In genomic region chr2:241197947-241198346, GRCh38 we compare ENCODE assay signal across 26 cellular contexts. TPM values are rescaled to one million over a fixed set of nuclear protein-coding genes. Genes with fewer than 3 reads are reported as not detected.
"Had no signal": no experiment of that assay in that cellular context is flagged by ENCODE, and none has a peak within 500 bp of the region (broad histone marks: within the 10 kb centered on the region; RNA-seq: fewer than 3 reads in every experiment).

No MANE protein-coding gene starts in this region.

- H2AFZ ChIP-seq: parathyroid adenoma had no signal

- ATAC-seq: effector memory CD8-positive, alpha-beta T cell; left lobe of liver; mucosa of descending colon; stimulated activated effector memory CD8-positive, alpha-beta T cell treated with anti-CD3 and anti-CD28 coated beads, Interleukin-12 subunit alpha, Interleukin-12 subunit beta, amount 100 ng/mL, for 72 hours had no signal

- H3K36me3 ChIP-seq: neutrophil, right atrium auricular region, sigmoid colon, thyroid gland, vagina had no signal

- H3K4me3 ChIP-seq: coronary artery, mucosa of descending colon, right atrium auricular region, sigmoid colon, stomach, thyroid gland, vagina had no signal

- H3K9me3 ChIP-seq: mucosa of descending colon, neutrophil, right atrium auricular region, sigmoid colon, stomach, thyroid gland, vagina had no signal

- H3K27ac ChIP-seq: coronary artery, neutrophil, parathyroid adenoma, right atrium auricular region, sigmoid colon, stomach, thyroid gland, vagina had no signal

- H3K27me3 ChIP-seq: neutrophil, right atrium auricular region, sigmoid colon, stomach, thyroid gland, vagina had no signal

- H3K27me3 Mint-ChIP-seq: effector memory CD8-positive, alpha-beta T cell; naive B cell; progenitor cell of endocrine pancreas had no signal

- FAIRE-seq: endometrium, frontal cortex, keratinocyte had no signal

- H3K4me3 Mint-ChIP-seq: effector memory CD8-positive, alpha-beta T cell; mesothelial cell of epicardium; naive B cell; stimulated activated effector memory CD8-positive, alpha-beta T cell treated with anti-CD3 and anti-CD28 coated beads, Interleukin-12 subunit alpha, Interleukin-12 subunit beta, amount 100 ng/mL, for 72 hours had no signal

- H3K36me3 Mint-ChIP-seq: mesothelial cell of epicardium; naive B cell; stimulated activated effector memory CD8-positive, alpha-beta T cell treated with anti-CD3 and anti-CD28 coated beads, Interleukin-12 subunit alpha, Interleukin-12 subunit beta, amount 100 ng/mL, for 72 hours had no signal

- H3K9ac ChIP-seq: parathyroid adenoma had no signal

- H3K79me2 ChIP-seq: parathyroid adenoma had no signal

- H3K4me1 ChIP-seq: parathyroid adenoma, right atrium auricular region, sigmoid colon, stomach, thyroid gland, vagina had no signal

- H3K4me1 Mint-ChIP-seq: mesothelial cell of epicardium; naive B cell; stimulated activated effector memory CD8-positive, alpha-beta T cell treated with anti-CD3 and anti-CD28 coated beads, Interleukin-12 subunit alpha, Interleukin-12 subunit beta, amount 100 ng/mL, for 72 hours had no signal

- DNase-seq: dermis blood vessel endothelial cell; effector memory CD8-positive, alpha-beta T cell; mesenchymal stem cell; mucosa of descending colon; naive B cell; sigmoid colon; stimulated activated CD4-positive, alpha-beta T cell treated with anti-CD3 and anti-CD28 coated beads, Interleukin-2, amount 100 ng/mL, for 24 hours; stimulated activated CD4-positive, alpha-beta T cell treated with anti-CD3 and anti-CD28 coated beads, Interleukin-4, amount 100 ng/mL, for 24 hours; stimulated activated naive CD4-positive, alpha-beta T cell treated with Interleukin-2 at 50 U/mL for 16 hours; stomach; thyroid gland; trophoblast cell had no signal

- H3K27ac Mint-ChIP-seq: effector memory CD8-positive, alpha-beta T cell; mesothelial cell of epicardium; naive B cell; progenitor cell of endocrine pancreas; stimulated activated effector memory CD8-positive, alpha-beta T cell treated with anti-CD3 and anti-CD28 coated beads, Interleukin-12 subunit alpha, Interleukin-12 subunit beta, amount 100 ng/mL, for 72 hours had no signal

- H3K9me3 Mint-ChIP-seq: effector memory CD8-positive, alpha-beta T cell; mesothelial cell of epicardium; naive B cell; stimulated activated effector memory CD8-positive, alpha-beta T cell treated with anti-CD3 and anti-CD28 coated beads, Interleukin-12 subunit alpha, Interleukin-12 subunit beta, amount 100 ng/mL, for 72 hours had no signal

RNA-seq across cellular contexts. Expression of gene ANO7, which starts 9.5 kb away (rescaled TPM):
- total RNA-seq: skeletal muscle tissue had no signal
- polyA plus RNA-seq: neural cell had no signal
